Comparison of ENCODE assay signal across 8 cellular contexts in genomic region chr11:1546536-1547466, GRCh38. TPM values are rescaled to one million over a fixed set of nuclear protein-coding genes. Genes with fewer than 3 reads are reported as not detected.
DNase-seq lines count a peak whose midpoint lies in the region; ATAC-seq and TF ChIP-seq lines count a peak whose summit lies in the region.

No MANE protein-coding gene starts in this region.

- H3K27me3 ChIP-seq in ascending aorta: no peaks in the 10 kb centered on the region
- H3K27me3 ChIP-seq in iPS DF 6.9 (ENCODE audit: control insufficient read depth, insufficient read depth, low read length): peaks cover 6% of the 10 kb centered on the region

- BruUV-seq in OCI-LY7 (replicated peaks; lab: Mats Ljungman, UMichigan): no TSS peak

- DNase-seq in AG09319 (ENCODE audit: extremely low read depth, low read depth) (no peak), GM20000 (ENCODE audit: low spot score) (peak; percentile 87), OCI-LY7 (ENCODE audit: low spot score) (peak; percentile 45), ascending aorta (ENCODE audit: low spot score in 2 of 2) (peak in 1 of 2 donors; percentile 77), iPS DF 6.9 (ENCODE audit: low read depth, low spot score) (no peak)

- H3K27ac ChIP-seq in OCI-LY7 (ENCODE audit: low read depth, low read length, poor library complexity, severe bottlenecking) (no peak overlapping the region), ascending aorta (peak overlapping the region; percentile 75 to 87), iPS DF 6.9 (ENCODE audit: low read length) (no peak overlapping the region), skin epidermis (peak overlapping the region in 2 of 21 experiments; percentile 6 to 11)

- no peaks in the 10 kb centered on the region for H4K20me1 ChIP-seq in OCI-LY7 (ENCODE audit: insufficient read depth, low read length)

- H3K36me3 ChIP-seq in OCI-LY7 (ENCODE audit: insufficient read depth, low read length): no peaks in the 10 kb centered on the region
- no peaks in the 10 kb centered on the region for H3K36me3 ChIP-seq in ascending aorta
- no peaks in the 10 kb centered on the region for H3K36me3 ChIP-seq in iPS DF 6.9 (ENCODE audit: control insufficient read depth, insufficient read depth, low read length)

- CTCF ChIA-PET in OCI-LY7 (lab: Charles Lee; ENCODE audit: unreplicated experiment): interaction anchor here (0.5 to 1.2 kb wide), 3 partner anchors 25 to 28 kb away, joined by 3 to 5 read pairs (median 3); partner anchors contain the start of gene DUSP8

- no peaks in the 10 kb centered on the region for H3K79me2 ChIP-seq in OCI-LY7 (ENCODE audit: insufficient read depth, low read depth, low read length)

- H3K4me3 ChIP-seq in OCI-LY7 (ENCODE audit: low read depth, low read length, poor library complexity, severe bottlenecking) (no peak overlapping the region), ascending aorta (peak overlapping the region; percentile 46 to 70), iPS DF 6.9 (ENCODE audit: low read length) (peak overlapping the region; percentile 53; the same call in 1 of the 2 replicates), skin epidermis (peak overlapping the region in 6 of 7 experiments; percentile 5 to 37 (median 29))

- H3K9me2 ChIP-seq in OCI-LY7 (ENCODE audit: insufficient read depth, low read length): no peaks in the 10 kb centered on the region

- H3K4me2 ChIP-seq in OCI-LY7 (ENCODE audit: low read length): peak overlapping the region; percentile 37; the same call in 1 of the 2 replicates

- TF ChIP-seq CTCF in AG09319 (IDR thresholded peaks at IDR 0.05; ENCODE audit: low read depth, low read length) (peak; percentile 37), GM20000 (IDR thresholded peaks at IDR 0.05; ENCODE audit: extremely low read depth, missing control alignments) (peak; percentile 77), OCI-LY7 (conservative IDR thresholded peaks at IDR 0.05; ENCODE audit: low read length) (peak; percentile 77), ascending aorta (IDR thresholded peaks at IDR 0.05) (peak; percentile 75 to 94 (median 86))

- H3K9me3 ChIP-seq in OCI-LY7 (ENCODE audit: low read length) (no peaks in the 10 kb centered on the region), ascending aorta (no peaks in the 10 kb centered on the region), iPS DF 6.9 (ENCODE audit: control insufficient read depth, insufficient read depth, low read length) (no peaks in the 10 kb centered on the region)

- WGBS in iPS DF 6.9 (ENCODE audit: insufficient coverage, insufficient read length): no CpG with 5 or more reads among the region's 106 CpGs

- H3K4me1 ChIP-seq in OCI-LY7 (ENCODE audit: insufficient read depth, low read length, poor library complexity, severe bottlenecking) (no peaks in the 10 kb centered on the region), ascending aorta (peaks cover 8 to 24% of the 10 kb centered on the region in 2 donors), iPS DF 6.9 (ENCODE audit: control insufficient read depth, insufficient read depth, low read length) (peaks cover 8% of the 10 kb centered on the region)

- H2AFZ ChIP-seq in OCI-LY7 (ENCODE audit: low read length): no peak overlapping the region

- no peak for ATAC-seq in HG03196 (IDR thresholded peaks at IDR 0.05; ENCODE audit: unreplicated experiment)
- no peak for ATAC-seq in GM21447 (IDR thresholded peaks at IDR 0.05; ENCODE audit: unreplicated experiment)

- intact Hi-C loops in OCI-LY7 (cut with micrococcal nuclease; ENCODE audit: unreplicated experiment): loop anchor here (1.0 kb wide), 1 partner anchor 28 kb away; no protein-coding TSS in a partner anchor
- intact Hi-C loops in ascending aorta (cut with DNase I): loop anchor here (1.0 to 5.0 kb wide), 3 partner anchors 28 to 316 kb away; partner anchors contain the start of gene IFITM10

- POLR2A ChIA-PET in OCI-LY7 (lab: Charles Lee): no interaction called here

RNA-seq across cellular contexts. Expression of gene DUSP8, which starts 25.3 kb away (rescaled TPM):
- total RNA-seq in OCI-LY7 (2014; rRNA removed; shearing (Covaris generic)): not detected in 2 replicates
- total RNA-seq in OCI-LY7 (2022): not detected in 2 replicates
- total RNA-seq in ascending aorta: 27.0 TPM

RNA-seq across cellular contexts. Expression of gene KRTAP5-1, which starts 38.3 kb away (rescaled TPM):
- not detected in 2 replicates for total RNA-seq in OCI-LY7 (2014; rRNA removed; shearing (Covaris generic))
- not detected in 2 replicates for total RNA-seq in OCI-LY7 (2022)
- total RNA-seq in ascending aorta: not detected

RNA-seq across cellular contexts. Expression of gene KRTAP5-2, which starts 51.3 kb away (rescaled TPM):
- total RNA-seq in OCI-LY7 (2014; rRNA removed; shearing (Covaris generic)): not detected in 2 replicates
- total RNA-seq in OCI-LY7 (2022) (not detected in 2 replicates), ascending aorta (not detected)

Comparison
In these comparisons a context has a peak if more than half of its experiments do, and no peak if none do; other contexts are left out.
1. DNase-seq: peak in GM20000 (single experiment) and OCI-LY7 (single experiment); none in AG09319 (single experiment) and iPS DF 6.9 (single experiment).
2. H3K27ac ChIP-seq: peak in ascending aorta (2 of 2); none in OCI-LY7 (single experiment) and iPS DF 6.9 (single experiment).
3. RNA of gene DUSP8, which starts 25.3 kb away (total RNA-seq): 27.0 TPM in ascending aorta (single experiment); not detected in OCI-LY7; every median in the first group is over 10 times any median in the second.
4. Peak in every context shown above with its lines, with median percentiles within 50 percentile points of each other: CTCF ChIP-seq.